Comparison of ENCODE assay signal across 8 cellular contexts in genomic region chr11:3867209-3868071, GRCh38. TPM values are rescaled to one million over a fixed set of nuclear protein-coding genes. Genes with fewer than 3 reads are reported as not detected.
DNase-seq lines count a peak whose midpoint lies in the region; ATAC-seq, FAIRE-seq and TF ChIP-seq lines count a peak whose summit lies in the region.

No MANE protein-coding gene starts in this region.

- H2AFZ ChIP-seq in keratinocyte (ENCODE audit: control insufficient read depth, low read length) (no peak overlapping the region), osteoblast (ENCODE audit: low read length) (no peak overlapping the region)

- FAIRE-seq in keratinocyte (lab: Jason Lieb, UNC): no peak

- no peak overlapping the region for H3K4me3 Mint-ChIP-seq in activated CD4-positive, alpha-beta memory T cell treated with anti-CD3 and anti-CD28 coated beads for 36 hours

- H3K4me2 ChIP-seq in keratinocyte (ENCODE audit: control insufficient read depth, extremely low read depth, insufficient read depth, low read depth, low read length) (peak overlapping the region; percentile 49), osteoblast (ENCODE audit: insufficient read depth, low read length) (no peak overlapping the region)

- H3K4me1 ChIP-seq in keratinocyte (ENCODE audit: control insufficient read depth, extremely low read depth, insufficient read depth, low read length) (peaks cover 34% of the 10 kb centered on the region), aorta (ENCODE audit: control insufficient read depth in 1 of 2, insufficient read depth in 2 of 2, low read length in 2 of 2) (peaks cover 10 to 18% of the 10 kb centered on the region in 2 donors), osteoblast (ENCODE audit: insufficient read depth, low read length) (peaks cover 21% of the 10 kb centered on the region)

- H3K9me3 Mint-ChIP-seq in activated CD4-positive, alpha-beta memory T cell treated with anti-CD3 and anti-CD28 coated beads for 36 hours: no peaks in the 10 kb centered on the region

- H3K9ac ChIP-seq in keratinocyte (ENCODE audit: control insufficient read depth, extremely low read depth, insufficient read depth, low read length): no peak overlapping the region

- TF ChIP-seq CTCF in keratinocyte (optimal IDR thresholded peaks at IDR 0.05 in 1 of 3, IDR thresholded peaks at IDR 0.05 in 1 of 3, conservative IDR thresholded peaks at IDR 0.05 in 1 of 3; ENCODE audit: extremely low read depth in 1 of 3, insufficient read depth in 2 of 3, low read length in 3 of 3) (no peak), osteoblast (IDR thresholded peaks at IDR 0.05; ENCODE audit: extremely low read depth, low read depth, low read length) (no peak)

- DNase-seq in activated CD4-positive, alpha-beta memory T cell treated with anti-CD3 and anti-CD28 coated beads for 36 hours: peak; percentile 68
- no peak for DNase-seq in keratinocyte (ENCODE audit: low read depth, low spot score)
- no peak for DNase-seq in aorta
- DNase-seq in osteoblast (ENCODE audit: insufficient read length, low spot score, missing footprints): no peak
- DNase-seq in HT-29 (ENCODE audit: low spot score): no peak

- H3K36me3 Mint-ChIP-seq in activated CD4-positive, alpha-beta memory T cell treated with anti-CD3 and anti-CD28 coated beads for 36 hours: peaks cover 3% of the 10 kb centered on the region

- no peaks in the 10 kb centered on the region for H3K27me3 ChIP-seq in keratinocyte (ENCODE audit: control insufficient read depth, extremely low read depth, insufficient read depth, low read length)
- no peaks in the 10 kb centered on the region for H3K27me3 ChIP-seq in aorta (ENCODE audit: control insufficient read depth in 1 of 2, insufficient read depth in 2 of 2, low read length in 1 of 2)
- no peaks in the 10 kb centered on the region for H3K27me3 ChIP-seq in osteoblast (ENCODE audit: insufficient read depth, low read length)

- CTCF ChIA-PET in activated CD4-positive, alpha-beta memory T cell treated with anti-CD3 and anti-CD28 coated beads for 36 hours (lab: Charles Lee): interaction anchor here (1.0 to 6.8 kb wide), 9 partner anchors 9 to 320 kb away, joined by 3 to 58 read pairs (median 6); partner anchors contain the start of genes RHOG and STIM1

- dilution Hi-C loops in keratinocyte (cut with MboI; ENCODE audit: extremely low pct_ligation_motif_present, low sequenced_read_pairs): loop anchor here (25.0 kb wide), 1 partner anchor 195 kb away; no protein-coding TSS in a partner anchor

- H3K27ac Mint-ChIP-seq in activated CD4-positive, alpha-beta memory T cell treated with anti-CD3 and anti-CD28 coated beads for 36 hours: peak overlapping the region; percentile 87

- no peaks in the 10 kb centered on the region for H3K9me1 ChIP-seq in keratinocyte (ENCODE audit: control insufficient read depth, extremely low read depth, insufficient read depth, low read length)

- WGBS in aorta, 2 donors: 31 to 37% methylated on average over 6 of the region's 6 CpGs

- peak overlapping the region; percentile 52 for H3K27ac ChIP-seq in keratinocyte (ENCODE audit: control insufficient read depth, insufficient read depth, low read length)
- peak overlapping the region in 1 of 2 donors; percentile 12 for H3K27ac ChIP-seq in aorta (ENCODE audit: low read depth in 1 of 2, low read length in 2 of 2)
- no peak overlapping the region for H3K27ac ChIP-seq in osteoblast (ENCODE audit: low read depth, low read length)

- H3K27me3 Mint-ChIP-seq in activated CD4-positive, alpha-beta memory T cell treated with anti-CD3 and anti-CD28 coated beads for 36 hours: no peaks in the 10 kb centered on the region

- H3K4me1 Mint-ChIP-seq in activated CD4-positive, alpha-beta memory T cell treated with anti-CD3 and anti-CD28 coated beads for 36 hours (ENCODE audit: low read depth): peaks cover 71% of the 10 kb centered on the region

- peak; percentile 75 for ATAC-seq in GM18511 (IDR thresholded peaks at IDR 0.05; ENCODE audit: unreplicated experiment)
- peak; percentile 62 for ATAC-seq in HG02798 (IDR thresholded peaks at IDR 0.05; ENCODE audit: poor library complexity, unreplicated experiment)
- peak; percentile 31 for ATAC-seq in aorta (ENCODE audit: low FRiP score)
- ATAC-seq in GM21515 (IDR thresholded peaks at IDR 0.05; ENCODE audit: unreplicated experiment): no peak

- H3K9me3 ChIP-seq in keratinocyte (ENCODE audit: control insufficient read depth, low read depth, low read length): no peaks in the 10 kb centered on the region
- no peaks in the 10 kb centered on the region for H3K9me3 ChIP-seq in aorta (ENCODE audit: control insufficient read depth, low read length)
- H3K9me3 ChIP-seq in osteoblast (ENCODE audit: low read depth, low read length): no peaks in the 10 kb centered on the region

- POLR2A ChIA-PET in activated CD4-positive, alpha-beta memory T cell treated with anti-CD3 and anti-CD28 coated beads for 36 hours (lab: Charles Lee): interaction anchor here (2.5 kb wide), 1 partner anchor 12 kb away, joined by 14 read pairs; the partner anchor contains the start of gene STIM1

- H3K4me3 ChIP-seq in keratinocyte (ENCODE audit: control insufficient read depth in 2 of 3, extremely low read depth in 1 of 3, insufficient read depth in 2 of 3, low read depth in 1 of 3, low read length in 3 of 3): no peak overlapping the region
- no peak overlapping the region for H3K4me3 ChIP-seq in aorta (ENCODE audit: low read length in 2 of 2)
- H3K4me3 ChIP-seq in osteoblast (ENCODE audit: insufficient read depth, low read length): no peak overlapping the region

- intact Hi-C loops in activated CD4-positive, alpha-beta memory T cell treated with anti-CD3 and anti-CD28 coated beads for 36 hours (cut with micrococcal nuclease): loop anchor here (1.0 kb wide), 2 partner anchors 8 to 38 kb away; no protein-coding TSS in a partner anchor
- intact Hi-C loops in aorta (cut with DNase I): no loop called here

- H4K20me1 ChIP-seq in keratinocyte (ENCODE audit: control insufficient read depth, extremely low read depth, insufficient read depth, low read length) (no peaks in the 10 kb centered on the region), osteoblast (ENCODE audit: insufficient read depth, low read length) (peaks cover 9% of the 10 kb centered on the region)

- peaks cover 0 to 2% of the 10 kb centered on the region in 2 experiments for H3K36me3 ChIP-seq in keratinocyte (ENCODE audit: control insufficient read depth in 2 of 2, extremely low read depth in 1 of 2, insufficient read depth in 2 of 2, low read length in 2 of 2)
- H3K36me3 ChIP-seq in aorta (ENCODE audit: control insufficient read depth in 1 of 2, insufficient read depth in 2 of 2, low read length in 1 of 2): no peaks in the 10 kb centered on the region
- H3K36me3 ChIP-seq in osteoblast (ENCODE audit: insufficient read depth, low read length): no peaks in the 10 kb centered on the region

- H3K79me2 ChIP-seq in keratinocyte (ENCODE audit: control insufficient read depth, insufficient read depth, low read length) (peaks cover 79% of the 10 kb centered on the region), osteoblast (ENCODE audit: insufficient read depth, low read length) (peaks cover 69% of the 10 kb centered on the region)

RNA-seq across cellular contexts. Expression of gene STIM1, which starts 12.0 kb away (rescaled TPM):
- total RNA-seq in activated CD4-positive, alpha-beta memory T cell treated with anti-CD3 and anti-CD28 coated beads for 36 hours: 10 to 100 TPM; 55.9 to 61.1 TPM
- polyA plus RNA-seq in keratinocyte (23.7 to 39.4 TPM (median 25.1 TPM) in 3 replicates), aorta (10 to 100 TPM; 14.9 to 34.1 TPM)
- 50.8 TPM for polyA plus RNA-seq in keratinocyte (2011; ENCODE audit: low read depth)
- polyA plus RNA-seq in keratinocyte (2011; cell fraction: cytosol; rRNA removed): 24.4 and 25.1 TPM in 2 replicates
- 77.4 and 77.5 TPM in 2 replicates for polyA plus RNA-seq in keratinocyte (2011; cell fraction: nucleus; rRNA removed)
- 36.8 and 44.7 TPM in 2 replicates for polyA plus RNA-seq in keratinocyte (2012; ENCODE audit: low replicate concordance)
- 99.8 to 170 TPM (median 101 TPM) in 3 replicates for polyA minus RNA-seq in keratinocyte
- 58.5 TPM for polyA minus RNA-seq in keratinocyte (2011; cell fraction: cytosol; rRNA and poly(A)+ RNA removed)
- polyA minus RNA-seq in keratinocyte (2011; cell fraction: nucleus; rRNA and poly(A)+ RNA removed): 91.7 and 126 TPM in 2 replicates
- total RNA-seq in aorta (10 to 100 TPM; 63.4 to 69.5 TPM), osteoblast (57.5 and 57.9 TPM in 2 replicates)
- total RNA-seq in HT-29 (2014; rRNA removed; shearing (Covaris generic)): 28.3 and 29.4 TPM in 2 replicates

RNA-seq across cellular contexts. Expression of gene RHOG, which starts 26.7 kb away (rescaled TPM):
- total RNA-seq in activated CD4-positive, alpha-beta memory T cell treated with anti-CD3 and anti-CD28 coated beads for 36 hours: 100 to 1,000 TPM; 181 to 186 TPM
- polyA plus RNA-seq in keratinocyte (39.8 to 84.6 TPM (median 67.1 TPM) in 3 replicates), aorta (10 to 100 TPM; 48.6 to 61.0 TPM)
- polyA plus RNA-seq in keratinocyte (2011; ENCODE audit: low read depth): 17.7 TPM
- polyA plus RNA-seq in keratinocyte (2011; cell fraction: cytosol; rRNA removed): 67.3 and 106 TPM in 2 replicates
- 32.3 and 51.6 TPM in 2 replicates for polyA plus RNA-seq in keratinocyte (2011; cell fraction: nucleus; rRNA removed)
- polyA plus RNA-seq in keratinocyte (2012; ENCODE audit: low replicate concordance): 69.4 and 84.6 TPM in 2 replicates
- polyA minus RNA-seq in keratinocyte: 82.3 to 191 TPM (median 136 TPM) in 3 replicates
- polyA minus RNA-seq in keratinocyte (2011; cell fraction: cytosol; rRNA and poly(A)+ RNA removed): 134 TPM
- polyA minus RNA-seq in keratinocyte (2011; cell fraction: nucleus; rRNA and poly(A)+ RNA removed): 31.6 and 33.4 TPM in 2 replicates
- total RNA-seq in aorta (10 to 100 TPM; 54.5 to 58.5 TPM), osteoblast (13.3 and 17.0 TPM in 2 replicates)
- total RNA-seq in HT-29 (2014; rRNA removed; shearing (Covaris generic)): 53.4 and 58.9 TPM in 2 replicates

RNA-seq across cellular contexts. Expression of gene PGAP2, which starts 59.1 kb away (rescaled TPM):
- total RNA-seq in activated CD4-positive, alpha-beta memory T cell treated with anti-CD3 and anti-CD28 coated beads for 36 hours: 10 to 100 TPM; 27.4 to 30.2 TPM
- polyA plus RNA-seq in keratinocyte: 37.3 to 59.8 TPM (median 46.2 TPM) in 3 replicates
- 12.1 TPM for polyA plus RNA-seq in keratinocyte (2011; ENCODE audit: low read depth)
- 41.8 and 49.9 TPM in 2 replicates for polyA plus RNA-seq in keratinocyte (2011; cell fraction: cytosol; rRNA removed)
- 85.2 and 108 TPM in 2 replicates for polyA plus RNA-seq in keratinocyte (2011; cell fraction: nucleus; rRNA removed)
- 30.4 and 55.5 TPM in 2 replicates for polyA plus RNA-seq in keratinocyte (2012; ENCODE audit: low replicate concordance)
- 58.5 to 85.3 TPM (median 81.3 TPM) in 3 replicates for polyA minus RNA-seq in keratinocyte
- polyA minus RNA-seq in keratinocyte (2011; cell fraction: cytosol; rRNA and poly(A)+ RNA removed): 39.9 TPM
- 23.6 and 23.7 TPM in 2 replicates for polyA minus RNA-seq in keratinocyte (2011; cell fraction: nucleus; rRNA and poly(A)+ RNA removed)
- total RNA-seq in aorta: 10 to 100 TPM in 1 of 2 donors, 1 to 10 TPM in 1; 6.8 to 17.7 TPM
- 10 to 100 TPM in 1 of 2 donors, 1 to 10 TPM in 1; 3.9 to 11.0 TPM for polyA plus RNA-seq in aorta
- 10.3 and 10.9 TPM in 2 replicates for total RNA-seq in osteoblast
- total RNA-seq in HT-29 (2014; rRNA removed; shearing (Covaris generic)): 40.9 and 41.3 TPM in 2 replicates
